ENCODE assay signal across 1 cellular context in the genomic region with DNA sequence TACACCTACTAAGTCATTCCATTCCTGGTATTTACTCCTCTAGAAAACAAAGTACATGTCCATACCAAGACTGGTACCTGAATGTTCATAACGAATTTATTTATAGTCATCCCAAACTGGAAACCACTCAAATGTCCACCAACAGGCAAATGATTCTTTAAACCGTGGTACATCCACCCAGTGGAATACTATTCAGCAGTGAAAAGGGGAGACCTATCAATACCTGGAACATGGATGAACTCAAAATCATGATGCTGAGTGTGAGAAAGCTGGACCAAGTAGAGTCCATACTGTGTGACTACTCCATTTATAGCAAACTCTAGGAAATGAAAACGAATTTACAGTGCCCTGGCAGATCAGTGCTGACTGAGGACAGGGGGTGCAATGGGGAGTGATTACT.
TF ChIP-seq lines count a peak whose summit lies in the region.

No MANE protein-coding gene starts in this region.

TF ChIP-seq in K562, 482 proteins besides CTCF, POLR2A, EP300 and RAD21:
- TF ChIP-seq, protein P1, sequence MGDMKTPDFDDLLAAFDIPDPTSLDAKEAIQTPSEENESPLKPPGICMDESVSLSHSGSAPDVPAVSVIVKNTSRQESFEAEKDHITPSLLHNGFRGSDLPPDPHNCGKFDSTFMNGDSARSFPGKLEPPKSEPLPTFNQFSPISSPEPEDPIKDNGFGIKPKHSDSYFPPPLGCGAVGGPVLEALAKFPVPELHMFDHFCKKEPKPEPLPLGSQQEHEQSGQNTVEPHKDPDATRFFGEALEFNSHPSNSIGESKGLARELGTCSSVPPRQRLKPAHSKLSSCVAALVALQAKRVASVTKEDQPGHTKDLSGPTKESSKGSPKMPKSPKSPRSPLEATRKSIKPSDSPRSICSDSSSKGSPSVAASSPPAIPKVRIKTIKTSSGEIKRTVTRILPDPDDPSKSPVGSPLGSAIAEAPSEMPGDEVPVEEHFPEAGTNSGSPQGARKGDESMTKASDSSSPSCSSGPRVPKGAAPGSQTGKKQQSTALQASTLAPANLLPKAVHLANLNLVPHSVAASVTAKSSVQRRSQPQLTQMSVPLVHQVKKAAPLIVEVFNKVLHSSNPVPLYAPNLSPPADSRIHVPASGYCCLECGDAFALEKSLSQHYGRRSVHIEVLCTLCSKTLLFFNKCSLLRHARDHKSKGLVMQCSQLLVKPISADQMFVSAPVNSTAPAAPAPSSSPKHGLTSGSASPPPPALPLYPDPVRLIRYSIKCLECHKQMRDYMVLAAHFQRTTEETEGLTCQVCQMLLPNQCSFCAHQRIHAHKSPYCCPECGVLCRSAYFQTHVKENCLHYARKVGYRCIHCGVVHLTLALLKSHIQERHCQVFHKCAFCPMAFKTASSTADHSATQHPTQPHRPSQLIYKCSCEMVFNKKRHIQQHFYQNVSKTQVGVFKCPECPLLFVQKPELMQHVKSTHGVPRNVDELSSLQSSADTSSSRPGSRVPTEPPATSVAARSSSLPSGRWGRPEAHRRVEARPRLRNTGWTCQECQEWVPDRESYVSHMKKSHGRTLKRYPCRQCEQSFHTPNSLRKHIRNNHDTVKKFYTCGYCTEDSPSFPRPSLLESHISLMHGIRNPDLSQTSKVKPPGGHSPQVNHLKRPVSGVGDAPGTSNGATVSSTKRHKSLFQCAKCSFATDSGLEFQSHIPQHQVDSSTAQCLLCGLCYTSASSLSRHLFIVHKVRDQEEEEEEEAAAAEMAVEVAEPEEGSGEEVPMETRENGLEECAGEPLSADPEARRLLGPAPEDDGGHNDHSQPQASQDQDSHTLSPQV (IDR thresholded peaks at IDR 0.05): no peak
- TF ChIP-seq ZNF146 (CRISPR knock-in tag; IDR thresholded peaks at IDR 0.05; ENCODE audit: unreplicated experiment) (peak; percentile 87), RBM25 (IDR thresholded peaks at IDR 0.05; ENCODE audit: low read depth, low read length, severe bottlenecking) (peak; percentile 41), IRF1 (CRISPR knock-in tag; IDR thresholded peaks at IDR 0.05; ENCODE audit: borderline replicate concordance) (no peak), E2F3 (CRISPR knock-in tag; IDR thresholded peaks at IDR 0.05) (no peak), MYNN (IDR thresholded peaks at IDR 0.05) (no peak), MYNN (CRISPR knock-in tag; IDR thresholded peaks at IDR 0.05) (no peak)
